Comparison of ENCODE assay signal across 30 cellular contexts in the genomic region with DNA sequence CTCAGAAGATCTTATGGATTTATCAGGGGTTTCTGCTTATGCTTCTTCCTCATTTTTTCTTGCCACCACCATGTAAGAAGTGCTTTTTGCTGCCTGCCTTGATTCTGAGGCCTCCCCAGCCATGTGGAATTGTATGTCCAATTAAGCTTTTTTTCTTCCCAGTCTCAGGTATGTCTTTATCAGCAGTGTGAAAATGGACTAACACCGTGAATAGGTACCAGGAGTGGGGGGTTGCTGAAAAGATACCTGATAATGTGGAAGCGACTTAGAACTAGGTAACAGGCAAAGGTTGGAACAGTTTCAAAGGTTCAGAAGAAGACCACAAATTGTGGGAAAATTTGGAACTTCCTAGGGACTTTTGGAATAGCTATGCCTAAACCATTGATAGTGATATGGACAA.
DNase-seq lines count a peak whose midpoint lies in the region; ATAC-seq, FAIRE-seq and TF ChIP-seq lines count a peak whose summit lies in the region.
"Had no signal": no experiment of that assay in that cellular context is flagged by ENCODE, and none has a peak within 500 bp of the region (broad histone marks: within the 10 kb centered on the region; RNA-seq: fewer than 3 reads in every experiment).

No MANE protein-coding gene starts in this region.

- no peaks in the 10 kb centered on the region for H3K4me1 ChIP-seq in HEK293 (ENCODE audit: control insufficient read depth, insufficient read depth, low read length)
- no peaks in the 10 kb centered on the region for H3K4me1 ChIP-seq in K562 (replicated peaks in 1 of 2; ENCODE audit: control insufficient read depth in 2 of 2, insufficient read depth in 2 of 2, low read length in 2 of 2)
- H3K4me1 ChIP-seq in Peyer's patch = no peaks in the 10 kb centered on the region
- no peaks in the 10 kb centered on the region for H3K4me1 ChIP-seq in ascending aorta
- H3K4me1 ChIP-seq: A549; BLaER1; BLaER1 treated with 17β-estradiol and CSF1 and Interleukin-3, amounts not matched to agents 10 nM and 100 nM; Caco-2 had no signal

- POLR2A ChIA-PET in HEK293 (lab: Yijun Ruan, JAX) = no interaction called here
- POLR2A ChIA-PET in K562 (lab: Yijun Ruan, JAX) = no interaction called here

- DNase-seq in K562 (ENCODE audit: extremely low read depth in 1 of 4, low spot score in 3 of 4) (no peak), Peyer's patch (no peak), ascending aorta (ENCODE audit: low spot score in 2 of 2) (no peak)
- DNase-seq: 8988T; ACHN; AML-193; BE2C; C1 segment of cervical spinal cord; Caco-2; Calu3; CD4-positive, alpha-beta memory T cell; CD4-positive, alpha-beta T cell; CD4-positive, CD25-positive, alpha-beta regulatory T cell; CD8-positive, alpha-beta memory T cell; CD8-positive, alpha-beta T cell; COR-L47; DMS 273 treated with DMSO at 0.1 percent for 48 hours; DMS153; DMS79; DMS79 treated with DMSO at 0.1 percent for 48 hours; DND-41; EL had no signal

- ATAC-seq in K562 = no peak
- ATAC-seq: A549; CD8-positive, alpha-beta T cell had no signal

- no TSS peak for BruUV-seq in K562 (replicated peaks; lab: Mats Ljungman, UMichigan)

- TF ChIP-seq CTCF in HEK293 (tag by site-specific recombination; IDR thresholded peaks at IDR 0.05) = no peak
- TF ChIP-seq CTCF in K562 (IDR thresholded peaks at IDR 0.05 in 2 of 3, conservative IDR thresholded peaks at IDR 0.05 in 1 of 3; ENCODE audit: insufficient read depth in 2 of 3, low read depth in 1 of 3, low read length in 3 of 3) = no peak
- no peak for TF ChIP-seq CTCF in Peyer's patch (IDR thresholded peaks at IDR 0.05)
- no peak for TF ChIP-seq CTCF in ascending aorta (IDR thresholded peaks at IDR 0.05)

- 5% methylated on average over 2 of the region's 2 CpGs for WGBS in K562 (ENCODE audit: insufficient coverage, low coverage, missing lambda C conversion rate)

- H3K79me2 ChIP-seq in K562 (ENCODE audit: control insufficient read depth, insufficient read depth, low read length) = no peaks in the 10 kb centered on the region

- H3K9me3 ChIP-seq in HEK293 (ENCODE audit: control insufficient read depth, insufficient read depth, low read depth, low read length) (no peaks in the 10 kb centered on the region; the same call in 1 of the 2 replicates), K562 (replicated peaks; ENCODE audit: control insufficient read depth, insufficient read depth, low read depth, low read length) (no peaks in the 10 kb centered on the region; the same call in 1 of the 2 replicates), Peyer's patch (no peaks in the 10 kb centered on the region), ascending aorta (no peaks in the 10 kb centered on the region)
- H3K9me3 ChIP-seq: BE2C had no signal

- no peak overlapping the region for H3K4me3 ChIP-seq in HEK293 (ENCODE audit: low read depth, low read length)
- H3K4me3 ChIP-seq in K562 = no peak overlapping the region
- no peak overlapping the region for H3K4me3 ChIP-seq in Peyer's patch
- no peak overlapping the region for H3K4me3 ChIP-seq in ascending aorta
- H3K4me3 ChIP-seq: A549; BLaER1; BLaER1 treated with 17β-estradiol and CSF1 and Interleukin-3, amounts not matched to agents 10 nM and 100 nM had no signal

- H3K4me2 ChIP-seq in K562 (ENCODE audit: insufficient read depth, low read length) = no peak overlapping the region
- H3K4me2 ChIP-seq: A549; BLaER1; BLaER1 treated with 17β-estradiol and CSF1 and Interleukin-3, amounts not matched to agents 10 nM and 100 nM had no signal

- H3K9me1 ChIP-seq in K562 (ENCODE audit: control insufficient read depth, insufficient read depth, low read length) = no peaks in the 10 kb centered on the region

- no peak for FAIRE-seq in K562 (lab: Jason Lieb, UNC)
- FAIRE-seq: A204.1, A549, D721Med had no signal

- CTCF ChIA-PET in HEK293 (lab: Yijun Ruan, JAX) (interaction anchor here (0.6 kb wide), 1 partner anchor 81 kb away, joined by 3 read pairs; no protein-coding TSS in a partner anchor), K562 (lab: Yijun Ruan, JAX; ENCODE audit: low intra/inter-chr PET ratio) (no interaction called here)

- H3K9ac ChIP-seq in K562 (ENCODE audit: insufficient read depth in 1 of 2, low read depth in 2 of 2, low read length in 2 of 2) = no peak overlapping the region
- H3K9ac ChIP-seq: BLaER1; BLaER1 treated with 17β-estradiol and CSF1 and Interleukin-3, amounts not matched to agents 10 nM and 100 nM had no signal

- TF ChIP-seq POLR2A in K562 (conservative IDR thresholded peaks at IDR 0.05) (no peak), Peyer's patch (IDR thresholded peaks at IDR 0.05) (no peak)

- H3K27ac ChIP-seq in HEK293 (ENCODE audit: extremely low read depth, low read depth, low read length) (no peak overlapping the region), K562 (ENCODE audit: extremely low read depth, low read depth, low read length) (no peak overlapping the region), Peyer's patch (no peak overlapping the region), ascending aorta (no peak overlapping the region)
- H3K27ac ChIP-seq: 22Rv1; A549; BLaER1; BLaER1 treated with 17β-estradiol and CSF1 and Interleukin-3, amounts not matched to agents 10 nM and 100 nM; C4-2B had no signal

- TF ChIP-seq RAD21 in K562 (CRISPR knock-in tag; conservative IDR thresholded peaks at IDR 0.05 in 1 of 2, IDR thresholded peaks at IDR 0.05 in 1 of 2) = no peak

- no peak overlapping the region for H2AFZ ChIP-seq in K562 (ENCODE audit: low read depth, low read length)

- intact Hi-C loops in K562 (cut with micrococcal nuclease) = no loop called here
- intact Hi-C loops in ascending aorta (cut with DNase I) = no loop called here

- in situ Hi-C loops in K562 (cut with MboI) = no loop called here

- no peaks in the 10 kb centered on the region for H3K27me3 ChIP-seq in K562 (ENCODE audit: control insufficient read depth in 2 of 2, insufficient read depth in 2 of 2, low read length in 2 of 2)
- no peaks in the 10 kb centered on the region for H3K27me3 ChIP-seq in Peyer's patch
- H3K27me3 ChIP-seq in ascending aorta = no peaks in the 10 kb centered on the region
- H3K27me3 ChIP-seq: BE2C; BLaER1; BLaER1 treated with 17β-estradiol and CSF1 and Interleukin-3, amounts not matched to agents 10 nM and 100 nM had no signal

- H3K36me3 ChIP-seq in HEK293 (ENCODE audit: control insufficient read depth in 2 of 2, insufficient read depth in 1 of 2, low read length in 2 of 2) = no peaks in the 10 kb centered on the region
- H3K36me3 ChIP-seq in K562 (ENCODE audit: control insufficient read depth, insufficient read depth, low read length) = no peaks in the 10 kb centered on the region
- no peaks in the 10 kb centered on the region for H3K36me3 ChIP-seq in Peyer's patch
- no peaks in the 10 kb centered on the region for H3K36me3 ChIP-seq in ascending aorta
- H3K36me3 ChIP-seq: BE2C; BLaER1; BLaER1 treated with 17β-estradiol and CSF1 and Interleukin-3, amounts not matched to agents 10 nM and 100 nM had no signal

- TF ChIP-seq EP300 in K562 (IDR thresholded peaks at IDR 0.05; ENCODE audit: low read length) = no peak

- H4K20me1 ChIP-seq in K562 (replicated peaks; ENCODE audit: control insufficient read depth, insufficient read depth, low read length) = no peaks in the 10 kb centered on the region
- H4K20me1 ChIP-seq: BLaER1; BLaER1 treated with 17β-estradiol and CSF1 and Interleukin-3, amounts not matched to agents 10 nM and 100 nM had no signal

TF ChIP-seq in HEK293, 187 proteins besides CTCF, POLR2A, EP300 and RAD21 (continues in another document):
- no peak for TF ChIP-seq ZNF670 (tag by site-specific recombination; IDR thresholded peaks at IDR 0.05; ENCODE audit: low read depth)

TF ChIP-seq in K562, 482 proteins besides CTCF, POLR2A, EP300 and RAD21:
- TF ChIP-seq NCOA4 (IDR thresholded peaks at IDR 0.05; ENCODE audit: partially characterized antibody) (no peak), ZNF707 (CRISPR knock-in tag; conservative IDR thresholded peaks at IDR 0.05) (peak; percentile 71)
